9 cellular contexts compared by ENCODE assay signal in the genomic region with DNA sequence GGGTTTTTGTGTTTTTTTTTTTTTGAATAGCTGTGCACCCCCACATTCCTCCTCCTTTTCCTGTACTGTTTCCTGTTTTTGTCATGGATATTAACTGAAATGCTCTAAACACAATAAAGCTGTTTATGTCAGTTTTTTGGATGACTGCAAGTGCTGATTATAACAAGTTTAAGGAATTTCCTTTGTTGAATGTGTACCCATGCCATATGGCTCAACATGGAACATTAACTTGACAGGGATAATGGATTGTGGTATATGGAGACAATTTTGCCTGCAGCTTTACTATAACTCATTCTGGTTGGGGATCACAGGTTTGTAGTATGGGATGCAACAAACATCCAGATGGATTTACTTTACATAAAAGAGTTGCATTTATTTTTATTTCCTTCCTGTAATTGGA.
DNase-seq lines count a peak whose midpoint lies in the region; TF ChIP-seq lines count a peak whose summit lies in the region.
"Had no signal": no experiment of that assay in that cellular context is flagged by ENCODE, and none has a peak within 500 bp of the region (broad histone marks: within the 10 kb centered on the region; RNA-seq: fewer than 3 reads in every experiment).

No MANE protein-coding gene starts in this region.

- H3K9me3 Mint-ChIP-seq in nephron progenitor cell: no peaks in the 10 kb centered on the region
- H3K9me3 Mint-ChIP-seq: activated CD8-positive, alpha-beta T cell treated with anti-CD3 and anti-CD28 coated beads for 36 hours; activated T-helper 17 cell treated with anti-CD3 and anti-CD28 coated beads, Interleukin-2, amount 50 U/mL, for 72 hours had no signal

- H3K36me3 Mint-ChIP-seq in nephron progenitor cell (ENCODE audit: low read depth): no peaks in the 10 kb centered on the region

- H3K4me3 Mint-ChIP-seq in nephron progenitor cell: peak overlapping the region; percentile 54
- H3K4me3 Mint-ChIP-seq: activated CD8-positive, alpha-beta T cell treated with anti-CD3 and anti-CD28 coated beads for 36 hours; activated T-helper 17 cell treated with anti-CD3 and anti-CD28 coated beads, Interleukin-2, amount 50 U/mL, for 72 hours had no signal

- no peak for TF ChIP-seq CTCF in nephron progenitor cell (IDR thresholded peaks at IDR 0.05)

- no peaks in the 10 kb centered on the region for H3K9me3 ChIP-seq in KOPT-K1 (ENCODE audit: insufficient read depth, low read length, poor library complexity, severe bottlenecking)

- in situ Hi-C loops in G401 (cut with HindIII; ENCODE audit: low sequenced_read_pairs): no loop called here

- peak overlapping the region; percentile 87 for H3K27ac ChIP-seq in KOPT-K1 (ENCODE audit: low read depth, low read length, poor library complexity, severe bottlenecking)

- DNase-seq in G401 (ENCODE audit: low spot score) (peak; percentile 60), cerebellar cortex (ENCODE audit: low spot score) (peak; percentile 53), nephron progenitor cell (no peak), NAMALWA (ENCODE audit: low spot score) (no peak), NCI-H146 (lab: John Stamatoyannopoulos, UW) (no peak)
- DNase-seq in stimulated activated CD4-positive, alpha-beta T cell treated with anti-CD3 and anti-CD28 coated beads, Interleukin-2, amount 100 ng/mL, for 48 hours: no peak
- DNase-seq: activated CD8-positive, alpha-beta T cell treated with anti-CD3 and anti-CD28 coated beads for 36 hours had no signal

- H3K27ac Mint-ChIP-seq in nephron progenitor cell: peak overlapping the region; percentile 91
- H3K27ac Mint-ChIP-seq: activated CD8-positive, alpha-beta T cell treated with anti-CD3 and anti-CD28 coated beads for 36 hours had no signal

- no peaks in the 10 kb centered on the region for H3K36me3 ChIP-seq in KOPT-K1 (ENCODE audit: insufficient read depth, low read length)

- H3K4me1 Mint-ChIP-seq in nephron progenitor cell: peaks cover 73% of the 10 kb centered on the region

- H3K27me3 Mint-ChIP-seq in nephron progenitor cell (ENCODE audit: low read depth, poor library complexity): no peaks in the 10 kb centered on the region
- H3K27me3 Mint-ChIP-seq: activated CD8-positive, alpha-beta T cell treated with anti-CD3 and anti-CD28 coated beads for 36 hours; activated T-helper 17 cell treated with anti-CD3 and anti-CD28 coated beads, Interleukin-2, amount 50 U/mL, for 72 hours had no signal

Comparison
In these comparisons a context has a peak if more than half of its experiments do, and no peak if none do; other contexts are left out.
1. DNase-seq: peak in G401 (single experiment) and cerebellar cortex (single experiment); none in nephron progenitor cell (single experiment), NAMALWA (single experiment), stimulated activated CD4-positive, alpha-beta T cell treated with anti-CD3 and anti-CD28 coated beads, Interleukin-2, amount 100 ng/mL, for 48 hours (0 of 2) and NCI-H146 (single experiment).